ENCODE assay signal across 20 cellular contexts in the genomic region with DNA sequence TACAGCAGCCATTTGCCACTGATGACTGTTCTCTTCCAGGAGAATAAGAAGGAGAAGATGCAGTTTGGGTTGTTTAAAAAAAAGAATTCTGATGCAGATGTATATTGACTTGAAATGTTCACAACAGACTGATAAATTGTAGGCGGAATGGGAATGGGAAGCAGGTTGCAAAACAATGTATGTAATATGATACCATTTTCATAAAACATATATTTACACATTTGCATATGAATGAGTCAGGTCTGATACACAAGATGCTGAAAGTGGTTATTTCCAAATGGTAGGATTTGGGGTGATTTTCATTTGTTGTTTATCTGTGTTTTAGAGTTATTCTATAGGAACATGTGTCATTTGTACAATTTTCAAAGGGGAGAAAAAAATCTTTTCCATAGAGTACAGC.
"Had no signal": no experiment of that assay in that cellular context is flagged by ENCODE, and none has a peak within 500 bp of the region (broad histone marks: within the 10 kb centered on the region; RNA-seq: fewer than 3 reads in every experiment).

No MANE protein-coding gene starts in this region.

- H3K9ac ChIP-seq: parathyroid adenoma had no signal

- H3K4me3 ChIP-seq: dorsolateral prefrontal cortex, esophagus muscularis mucosa, heart left ventricle, psoas muscle, right lobe of liver, suprapubic skin, thyroid gland had no signal

- H3K9me3 ChIP-seq: esophagus muscularis mucosa, heart left ventricle, psoas muscle, right lobe of liver, suprapubic skin, thyroid gland had no signal

- H3K36me3 Mint-ChIP-seq: naive thymus-derived CD4-positive, alpha-beta T cell; type B pancreatic cell had no signal

- ATAC-seq: right lobe of liver; stimulated activated effector memory CD8-positive, alpha-beta T cell treated with anti-CD3 and anti-CD28 coated beads, Interleukin-12 subunit alpha, Interleukin-12 subunit beta, amount 100 ng/mL, for 72 hours; stimulated activated naive CD8-positive, alpha-beta T cell treated with anti-CD3 and anti-CD28 coated beads, Interleukin-15, Interleukin-2, amounts not matched to agents 100 U/mL and 50 U/mL, for 24 hours had no signal

- H3K4me1 Mint-ChIP-seq: naive thymus-derived CD4-positive, alpha-beta T cell; stimulated activated effector memory CD8-positive, alpha-beta T cell treated with anti-CD3 and anti-CD28 coated beads, Interleukin-12 subunit alpha, Interleukin-12 subunit beta, amount 100 ng/mL, for 72 hours had no signal

- H3K4me3 Mint-ChIP-seq: naive thymus-derived CD4-positive, alpha-beta T cell; nephron progenitor cell; stimulated activated effector memory CD8-positive, alpha-beta T cell treated with anti-CD3 and anti-CD28 coated beads, Interleukin-12 subunit alpha, Interleukin-12 subunit beta, amount 100 ng/mL, for 72 hours; type B pancreatic cell had no signal

- H3K4me1 ChIP-seq: parathyroid adenoma, psoas muscle, right lobe of liver, suprapubic skin, thyroid gland had no signal

- H3K36me3 ChIP-seq: esophagus muscularis mucosa, heart left ventricle, right lobe of liver, suprapubic skin, thyroid gland had no signal

- H3K79me2 ChIP-seq: parathyroid adenoma had no signal

- H3K9me3 Mint-ChIP-seq: stimulated activated effector memory CD8-positive, alpha-beta T cell treated with anti-CD3 and anti-CD28 coated beads, Interleukin-12 subunit alpha, Interleukin-12 subunit beta, amount 100 ng/mL, for 72 hours; type B pancreatic cell had no signal

- DNase-seq: cortex of kidney; dorsolateral prefrontal cortex; effector CD8-positive, alpha-beta T cell; foreskin melanocyte; hypothalamus; kidney glomerular epithelial cell; naive thymus-derived CD4-positive, alpha-beta T cell; right lobe of liver; stimulated activated CD4-positive, alpha-beta T cell treated with anti-CD3 and anti-CD28 coated beads, Interleukin-4, amount 100 ng/mL, for 1 hour; stimulated activated CD8-positive, alpha-beta memory T cell treated with anti-CD3 and anti-CD28 coated beads, Interleukin-4, amount 100 ng/mL, for 48 hours; stimulated activated naive CD8-positive, alpha-beta T cell treated with anti-CD3 and anti-CD28 coated beads, Interleukin-15, Interleukin-2, amounts not matched to agents 100 U/mL and 50 U/mL, for 24 hours had no signal

- H3K27ac Mint-ChIP-seq: naive thymus-derived CD4-positive, alpha-beta T cell; stimulated activated effector memory CD8-positive, alpha-beta T cell treated with anti-CD3 and anti-CD28 coated beads, Interleukin-12 subunit alpha, Interleukin-12 subunit beta, amount 100 ng/mL, for 72 hours had no signal

- H2AFZ ChIP-seq: parathyroid adenoma had no signal

- H3K27me3 ChIP-seq: esophagus muscularis mucosa, heart left ventricle, right lobe of liver, suprapubic skin, thyroid gland had no signal
